25 cellular contexts compared by ENCODE assay signal in the genomic region with DNA sequence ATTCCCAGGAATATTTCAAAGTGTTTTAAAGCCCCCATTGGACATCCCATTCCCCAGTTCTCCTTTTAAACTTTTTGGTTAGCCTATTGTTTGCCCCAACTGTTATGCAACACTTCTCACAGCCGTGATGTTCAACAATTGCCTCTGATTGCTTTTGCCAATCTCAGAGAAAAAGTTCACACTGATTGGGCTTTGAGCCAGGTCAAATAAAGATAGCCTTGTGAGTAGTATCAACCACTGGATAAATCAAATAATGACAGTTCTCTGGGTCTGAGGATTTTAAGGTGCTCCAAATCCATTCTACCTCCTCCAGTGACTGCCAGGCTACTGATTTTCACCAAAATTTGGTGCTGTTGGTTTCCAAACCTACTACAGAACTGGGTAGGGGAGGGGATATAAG. TPM values are rescaled to one million over a fixed set of nuclear protein-coding genes. Genes with fewer than 3 reads are reported as not detected.
"Had no signal": no experiment of that assay in that cellular context is flagged by ENCODE, and none has a peak within 500 bp of the region (broad histone marks: within the 10 kb centered on the region; RNA-seq: fewer than 3 reads in every experiment).

No MANE protein-coding gene starts in this region.

- DNase-seq: IMR-90, Karpas-422, KG1, MV-4-11, NCI-H1048, NCI-H1105, NCI-H1417, NCI-H1436 treated with DMSO at 0.1 percent for 48 hours, NCI-H1694, NCI-H187 treated with DMSO at 0.1 percent for 48 hours, NCI-H2029 treated with DMSO at 0.1 percent for 48 hours, NCI-H2171 treated with DMSO at 0.1 percent for 48 hours, NCI-H345, NCI-H446 treated with DMSO at 0.1 percent for 48 hours, NCI-H510A treated with DMSO at 0.1 percent for 48 hours, NCI-H526, NCI-H82, Right ventricle myocardium superior, RPMI8226, SIG-M5, SW 1271 had no signal

- FAIRE-seq: RCC 7860 had no signal

- H3K4me3 ChIP-seq: SJSA1, SK-N-MC had no signal

- H3K4me1 ChIP-seq: SJSA1 had no signal

- H3K27ac ChIP-seq: SJSA1, SK-N-MC had no signal

- H3K36me3 ChIP-seq: SJSA1 had no signal

- H3K9me3 ChIP-seq: SJSA1 had no signal

RNA-seq across cellular contexts. Expression of a gene that starts 59.2 kb away (rescaled TPM):
- total RNA-seq: MCF 10A had no signal
